Comparison of ENCODE assay signal across 14 cellular contexts in the genomic region with DNA sequence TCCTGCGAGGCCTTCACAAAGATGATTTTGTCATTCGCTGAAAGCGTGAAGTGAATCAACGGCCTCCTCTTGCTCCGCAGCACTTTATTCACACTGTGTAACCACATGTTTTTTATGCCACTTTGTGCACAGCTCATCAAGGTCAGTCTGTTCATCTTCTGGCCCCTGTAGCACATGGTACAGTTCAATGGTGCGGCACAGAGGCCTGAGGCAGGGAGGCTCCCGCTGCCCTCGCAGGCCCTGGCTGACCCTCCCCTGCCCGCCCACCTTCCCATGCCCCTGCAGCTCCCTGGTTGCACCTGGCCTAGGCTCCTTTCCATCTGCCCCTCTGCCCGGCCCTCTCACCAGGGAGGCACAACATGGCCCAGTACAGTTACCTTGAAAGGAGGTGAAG.
A peak's percentile ranks its signal among the peaks of the same experiment; 100 is the strongest.
DNase-seq lines count a peak whose midpoint lies in the region; ATAC-seq and TF ChIP-seq lines count a peak whose summit lies in the region.
"Had no signal": no experiment of that assay in that cellular context is flagged by ENCODE, and none has a peak within 500 bp of the region (broad histone marks: within the 10 kb centered on the region; RNA-seq: fewer than 3 reads in every experiment).

No MANE protein-coding gene starts in this region.

- no peaks in the 10 kb centered on the region for H3K27me3 Mint-ChIP-seq in T-helper 1 cell treated with Interleukin-12 subunit alpha and Interleukin-12 subunit beta and Interleukin-4 antibody, amounts not matched to agents 30 μg/mL and 1 μg/mL, for 36 hours (ENCODE audit: low read depth)
- H3K27me3 Mint-ChIP-seq in activated T-helper 1 cell treated with anti-CD3 and anti-CD28 coated beads, Interleukin-12 subunit alpha, Interleukin-12 subunit beta, Interleukin-2, Interleukin-4 antibody, amounts not matched to agents 30 ng/mL and 10 ng/mL and 1 ng/mL, durations not matched to agents 14 hours and 24 hours and 36 hours (ENCODE audit: insufficient read depth), result no peaks in the 10 kb centered on the region

- peak overlapping the region; percentile 13 for H3K27ac Mint-ChIP-seq in T-helper 1 cell treated with Interleukin-12 subunit alpha and Interleukin-12 subunit beta and Interleukin-4 antibody, amounts not matched to agents 30 μg/mL and 1 μg/mL, for 36 hours
- peak overlapping the region; percentile 63 for H3K27ac Mint-ChIP-seq in activated T-helper 1 cell treated with anti-CD3 and anti-CD28 coated beads, Interleukin-12 subunit alpha, Interleukin-12 subunit beta, Interleukin-2, Interleukin-4 antibody, amounts not matched to agents 30 ng/mL and 10 ng/mL and 1 ng/mL, durations not matched to agents 14 hours and 24 hours and 36 hours

- H4K20me1 ChIP-seq in neural cell (ENCODE audit: insufficient read depth), result no peaks in the 10 kb centered on the region

- no peak overlapping the region for H2AFZ ChIP-seq in neural cell (ENCODE audit: low read depth, low read length)

- peak overlapping the region; percentile 25 for H3K9ac ChIP-seq in neural cell (ENCODE audit: low read length)

- DNase-seq in T-helper 1 cell (no peak), H7 (peak; percentile 60), left colon (no peak), HuH-7.5 (ENCODE audit: low spot score) (no peak)
- DNase-seq in activated T-helper 1 cell treated with anti-CD3 and anti-CD28 coated beads, Interleukin-12 subunit alpha, Interleukin-12 subunit beta, Interleukin-2, Interleukin-4 antibody, amounts not matched to agents 30 ng/mL and 10 ng/mL and 1 ng/mL, durations not matched to agents 14 hours and 24 hours and 36 hours (ENCODE audit: low spot score), result no peak
- DNase-seq: 8988T, colonic mucosa, gastrocnemius medialis, NCI-H1105 treated with DMSO at 0.1 percent for 48 hours, T-helper 9 cell, transverse colon had no signal

- ATAC-seq in left colon (no peak), HG03460 (IDR thresholded peaks at IDR 0.05; ENCODE audit: unreplicated experiment) (no peak)
- ATAC-seq: gastrocnemius medialis had no signal

- H3K4me3 ChIP-seq in H7 (ENCODE audit: insufficient read depth, low read depth, low read length), result no peak overlapping the region
- peak overlapping the region; percentile 29 for H3K4me3 ChIP-seq in neural cell (ENCODE audit: low read length)
- H3K4me3 ChIP-seq: colonic mucosa, gastrocnemius medialis, transverse colon had no signal

- H3K9me3 Mint-ChIP-seq in T-helper 1 cell treated with Interleukin-12 subunit alpha and Interleukin-12 subunit beta and Interleukin-4 antibody, amounts not matched to agents 30 μg/mL and 1 μg/mL, for 36 hours, result no peaks in the 10 kb centered on the region
- H3K9me3 Mint-ChIP-seq in activated T-helper 1 cell treated with anti-CD3 and anti-CD28 coated beads, Interleukin-12 subunit alpha, Interleukin-12 subunit beta, Interleukin-2, Interleukin-4 antibody, amounts not matched to agents 30 ng/mL and 10 ng/mL and 1 ng/mL, durations not matched to agents 14 hours and 24 hours and 36 hours, result no peaks in the 10 kb centered on the region

- H3K27me3 ChIP-seq in H7 (ENCODE audit: control insufficient read depth, insufficient read depth, low read length), result no peaks in the 10 kb centered on the region; the same call in 1 of the 2 replicates
- H3K27me3 ChIP-seq in neural cell (ENCODE audit: insufficient read depth, low read depth, low read length), result no peaks in the 10 kb centered on the region
- H3K27me3 ChIP-seq: colonic mucosa, gastrocnemius medialis, transverse colon had no signal

- no peaks in the 10 kb centered on the region for H3K9me2 ChIP-seq in neural cell (ENCODE audit: insufficient read depth, low read length)

- TF ChIP-seq RAD21 in neural cell (conservative IDR thresholded peaks at IDR 0.05), result no peak

- H3K36me3 ChIP-seq in H7 (replicated peaks; ENCODE audit: control insufficient read depth, insufficient read depth, low read length) (no peaks in the 10 kb centered on the region), neural cell (ENCODE audit: insufficient read depth, low read length) (no peaks in the 10 kb centered on the region)
- H3K36me3 ChIP-seq: colonic mucosa, gastrocnemius medialis, transverse colon had no signal

- H3K36me3 Mint-ChIP-seq in T-helper 1 cell treated with Interleukin-12 subunit alpha and Interleukin-12 subunit beta and Interleukin-4 antibody, amounts not matched to agents 30 μg/mL and 1 μg/mL, for 36 hours (ENCODE audit: low read depth), result peaks cover 28% of the 10 kb centered on the region
- H3K36me3 Mint-ChIP-seq in activated T-helper 1 cell treated with anti-CD3 and anti-CD28 coated beads, Interleukin-12 subunit alpha, Interleukin-12 subunit beta, Interleukin-2, Interleukin-4 antibody, amounts not matched to agents 30 ng/mL and 10 ng/mL and 1 ng/mL, durations not matched to agents 14 hours and 24 hours and 36 hours (ENCODE audit: low read depth), result peaks cover 28% of the 10 kb centered on the region

- H3K4me1 Mint-ChIP-seq in T-helper 1 cell treated with Interleukin-12 subunit alpha and Interleukin-12 subunit beta and Interleukin-4 antibody, amounts not matched to agents 30 μg/mL and 1 μg/mL, for 36 hours (ENCODE audit: low read depth), result peaks cover 13% of the 10 kb centered on the region
- peaks cover 26% of the 10 kb centered on the region for H3K4me1 Mint-ChIP-seq in activated T-helper 1 cell treated with anti-CD3 and anti-CD28 coated beads, Interleukin-12 subunit alpha, Interleukin-12 subunit beta, Interleukin-2, Interleukin-4 antibody, amounts not matched to agents 30 ng/mL and 10 ng/mL and 1 ng/mL, durations not matched to agents 14 hours and 24 hours and 36 hours (ENCODE audit: low read depth)

- H3K9me3 ChIP-seq in neural cell (ENCODE audit: low read length), result peaks cover 4% of the 10 kb centered on the region
- H3K9me3 ChIP-seq: colonic mucosa, gastrocnemius medialis, transverse colon had no signal

- no peaks in the 10 kb centered on the region for H3K79me2 ChIP-seq in neural cell (replicated peaks; ENCODE audit: insufficient read depth, low read length)

- H3F3A ChIP-seq in neural cell (ENCODE audit: insufficient read depth, low read length, poor library complexity, severe bottlenecking), result no peaks in the 10 kb centered on the region

- no peak for TF ChIP-seq EP300 in neural cell (conservative IDR thresholded peaks at IDR 0.05; ENCODE audit: poor library complexity, severe bottlenecking)

- intact Hi-C loops in activated T-helper 1 cell treated with anti-CD3 and anti-CD28 coated beads, Interleukin-12 subunit alpha, Interleukin-12 subunit beta, Interleukin-2, Interleukin-4 antibody, amounts not matched to agents 30 ng/mL and 10 ng/mL and 1 ng/mL, durations not matched to agents 14 hours and 24 hours and 36 hours (cut with micrococcal nuclease), result loop anchor here (10.0 kb wide), 1 partner anchor 56 kb away; no protein-coding TSS in a partner anchor
- intact Hi-C loops in left colon (cut with DNase I, micrococcal nuclease), result no loop called here

- H3K4me3 Mint-ChIP-seq in T-helper 1 cell treated with Interleukin-12 subunit alpha and Interleukin-12 subunit beta and Interleukin-4 antibody, amounts not matched to agents 30 μg/mL and 1 μg/mL, for 36 hours, result no peak overlapping the region
- H3K4me3 Mint-ChIP-seq in activated T-helper 1 cell treated with anti-CD3 and anti-CD28 coated beads, Interleukin-12 subunit alpha, Interleukin-12 subunit beta, Interleukin-2, Interleukin-4 antibody, amounts not matched to agents 30 ng/mL and 10 ng/mL and 1 ng/mL, durations not matched to agents 14 hours and 24 hours and 36 hours, result no peak overlapping the region

- no peak for TF ChIP-seq CTCF in neural cell (IDR thresholded peaks at IDR 0.05; ENCODE audit: poor library complexity, severe bottlenecking)

- H3K27ac ChIP-seq in neural cell (ENCODE audit: low read length), result peak overlapping the region; percentile 43
- H3K27ac ChIP-seq: colonic mucosa, gastrocnemius medialis, transverse colon had no signal

- peak overlapping the region; percentile 12 for H3K4me2 ChIP-seq in neural cell (ENCODE audit: low read length)

TF ChIP-seq in neural cell, 6 proteins besides CTCF, POLR2A, EP300 and RAD21:
- TF ChIP-seq EZH2 (IDR thresholded peaks at IDR 0.05; ENCODE audit: borderline replicate concordance, insufficient read depth, low read length, poor library complexity, severe bottlenecking) (no peak), TAF1 (IDR thresholded peaks at IDR 0.05; ENCODE audit: low read depth) (no peak), SMC3 (conservative IDR thresholded peaks at IDR 0.05; ENCODE audit: poor library complexity) (no peak), POLR2AphosphoS5 (IDR thresholded peaks at IDR 0.05) (no peak), MXI1 (conservative IDR thresholded peaks at IDR 0.05; ENCODE audit: poor library complexity, severe bottlenecking) (no peak)
- TF ChIP-seq, protein P1, sequence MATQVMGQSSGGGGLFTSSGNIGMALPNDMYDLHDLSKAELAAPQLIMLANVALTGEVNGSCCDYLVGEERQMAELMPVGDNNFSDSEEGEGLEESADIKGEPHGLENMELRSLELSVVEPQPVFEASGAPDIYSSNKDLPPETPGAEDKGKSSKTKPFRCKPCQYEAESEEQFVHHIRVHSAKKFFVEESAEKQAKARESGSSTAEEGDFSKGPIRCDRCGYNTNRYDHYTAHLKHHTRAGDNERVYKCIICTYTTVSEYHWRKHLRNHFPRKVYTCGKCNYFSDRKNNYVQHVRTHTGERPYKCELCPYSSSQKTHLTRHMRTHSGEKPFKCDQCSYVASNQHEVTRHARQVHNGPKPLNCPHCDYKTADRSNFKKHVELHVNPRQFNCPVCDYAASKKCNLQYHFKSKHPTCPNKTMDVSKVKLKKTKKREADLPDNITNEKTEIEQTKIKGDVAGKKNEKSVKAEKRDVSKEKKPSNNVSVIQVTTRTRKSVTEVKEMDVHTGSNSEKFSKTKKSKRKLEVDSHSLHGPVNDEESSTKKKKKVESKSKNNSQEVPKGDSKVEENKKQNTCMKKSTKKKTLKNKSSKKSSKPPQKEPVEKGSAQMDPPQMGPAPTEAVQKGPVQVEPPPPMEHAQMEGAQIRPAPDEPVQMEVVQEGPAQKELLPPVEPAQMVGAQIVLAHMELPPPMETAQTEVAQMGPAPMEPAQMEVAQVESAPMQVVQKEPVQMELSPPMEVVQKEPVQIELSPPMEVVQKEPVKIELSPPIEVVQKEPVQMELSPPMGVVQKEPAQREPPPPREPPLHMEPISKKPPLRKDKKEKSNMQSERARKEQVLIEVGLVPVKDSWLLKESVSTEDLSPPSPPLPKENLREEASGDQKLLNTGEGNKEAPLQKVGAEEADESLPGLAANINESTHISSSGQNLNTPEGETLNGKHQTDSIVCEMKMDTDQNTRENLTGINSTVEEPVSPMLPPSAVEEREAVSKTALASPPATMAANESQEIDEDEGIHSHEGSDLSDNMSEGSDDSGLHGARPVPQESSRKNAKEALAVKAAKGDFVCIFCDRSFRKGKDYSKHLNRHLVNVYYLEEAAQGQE (IDR thresholded peaks at IDR 0.05; ENCODE audit: borderline replicate concordance), result no peak
